ENCODE assay signal across 1 cellular context in the genomic region with DNA sequence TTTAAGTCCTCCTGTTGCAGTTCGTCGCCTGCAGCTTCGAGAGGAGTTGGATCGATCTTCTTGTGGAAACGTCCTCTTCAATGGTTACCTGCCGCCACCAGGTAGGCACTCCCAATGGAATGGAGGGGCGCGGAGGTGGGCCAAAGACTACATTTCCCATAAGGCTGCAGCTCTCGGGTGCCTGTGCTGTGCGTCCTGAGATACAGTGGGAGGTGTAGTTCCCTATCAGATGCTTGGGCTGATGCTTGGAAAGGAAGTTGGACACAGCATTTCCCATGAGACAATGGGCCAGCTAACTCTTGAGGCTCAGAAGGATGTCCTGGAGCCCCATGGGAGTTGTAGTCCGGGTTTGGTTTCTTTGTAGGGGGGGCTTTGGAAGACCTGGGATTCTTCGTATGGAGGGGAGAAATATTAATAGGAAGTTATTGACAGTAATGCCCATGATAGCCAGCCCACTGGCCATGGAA.
TF ChIP-seq lines count a peak whose summit lies in the region.

No MANE protein-coding gene starts in this region.

TF ChIP-seq in GM12878, 131 proteins besides CTCF, POLR2A, EP300 and RAD21 (continued from another document):
- TF ChIP-seq, protein P1, sequence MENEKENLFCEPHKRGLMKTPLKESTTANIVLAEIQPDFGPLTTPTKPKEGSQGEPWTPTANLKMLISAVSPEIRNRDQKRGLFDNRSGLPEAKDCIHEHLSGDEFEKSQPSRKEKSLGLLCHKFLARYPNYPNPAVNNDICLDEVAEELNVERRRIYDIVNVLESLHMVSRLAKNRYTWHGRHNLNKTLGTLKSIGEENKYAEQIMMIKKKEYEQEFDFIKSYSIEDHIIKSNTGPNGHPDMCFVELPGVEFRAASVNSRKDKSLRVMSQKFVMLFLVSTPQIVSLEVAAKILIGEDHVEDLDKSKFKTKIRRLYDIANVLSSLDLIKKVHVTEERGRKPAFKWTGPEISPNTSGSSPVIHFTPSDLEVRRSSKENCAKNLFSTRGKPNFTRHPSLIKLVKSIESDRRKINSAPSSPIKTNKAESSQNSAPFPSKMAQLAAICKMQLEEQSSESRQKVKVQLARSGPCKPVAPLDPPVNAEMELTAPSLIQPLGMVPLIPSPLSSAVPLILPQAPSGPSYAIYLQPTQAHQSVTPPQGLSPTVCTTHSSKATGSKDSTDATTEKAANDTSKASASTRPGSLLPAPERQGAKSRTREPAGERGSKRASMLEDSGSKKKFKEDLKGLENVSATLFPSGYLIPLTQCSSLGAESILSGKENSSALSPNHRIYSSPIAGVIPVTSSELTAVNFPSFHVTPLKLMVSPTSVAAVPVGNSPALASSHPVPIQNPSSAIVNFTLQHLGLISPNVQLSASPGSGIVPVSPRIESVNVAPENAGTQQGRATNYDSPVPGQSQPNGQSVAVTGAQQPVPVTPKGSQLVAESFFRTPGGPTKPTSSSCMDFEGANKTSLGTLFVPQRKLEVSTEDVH (IDR thresholded peaks at IDR 0.05; ENCODE audit: low read depth, partially characterized antibody) = no peak
- TF ChIP-seq PML (IDR thresholded peaks at IDR 0.05; ENCODE audit: low read length) (no peak), SIX5 (IDR thresholded peaks at IDR 0.05; ENCODE audit: low read depth, low read length, severe bottlenecking) (peak; percentile 69), HCFC1 (IDR thresholded peaks at IDR 0.05; ENCODE audit: low read length) (peak; percentile 76), MEF2A (IDR thresholded peaks at IDR 0.05; ENCODE audit: insufficient read depth, low read depth, low read length) (no peak), FOS (IDR thresholded peaks at IDR 0.05; ENCODE audit: borderline replicate concordance, extremely low read depth, insufficient read length) (no peak), GATAD2B (conservative IDR thresholded peaks at IDR 0.05; ENCODE audit: low read depth) (no peak), IKZF1 (conservative IDR thresholded peaks at IDR 0.05) (peak; percentile 43; the same call in 1 of the 2 replicates)
